In genomic region chr6:117449549-117450439, GRCh38 we compare ENCODE assay signal across 8 cellular contexts. TPM values are rescaled to one million over a fixed set of nuclear protein-coding genes. Genes with fewer than 3 reads are reported as not detected.
A peak's percentile ranks its signal among the peaks of the same experiment; 100 is the strongest.
DNase-seq lines count a peak whose midpoint lies in the region; ATAC-seq lines count a peak whose summit lies in the region.

No MANE protein-coding gene starts in this region.

- DNase-seq in EL = peak; percentile 84
- DNase-seq in KBM-7 = peak; percentile 72
- DNase-seq in RKO (ENCODE audit: low spot score) = peak; percentile 70
- DNase-seq in activated T-helper 1 cell treated with Interleukin-2 at 50 U/mL for 16 hours (ENCODE audit: low read depth) = peak; percentile 8
- DNase-seq in foreskin melanocyte = peak; percentile 49
- peak; percentile 41 for DNase-seq in putamen (ENCODE audit: low spot score)
- no peak for DNase-seq in occipital lobe (lab: John Stamatoyannopoulos, UW)

- ATAC-seq in HG02938 (IDR thresholded peaks at IDR 0.05; ENCODE audit: unreplicated experiment) = no peak

- in situ Hi-C loops in KBM-7 (cut with MboI; ENCODE audit: low pct_unique_long_range_greater_than_20kb, low sequenced_read_pairs) = no loop called here

RNA-seq across cellular contexts. Expression of gene ROS1, which starts 24.1 kb away (rescaled TPM):
- under 0.01 TPM for total RNA-seq in occipital lobe

RNA-seq across cellular contexts. Expression of gene DCBLD1, which starts 32.7 kb away (rescaled TPM):
- 15.3 TPM for total RNA-seq in occipital lobe
